In genomic region chr1:228463559-228464455, GRCh38 we compare ENCODE assay signal across 1 cellular context.
A peak's percentile ranks its signal among the peaks of the same experiment; 100 is the strongest.
TF ChIP-seq lines count a peak whose summit lies in the region.

No MANE protein-coding gene starts in this region.

TF ChIP-seq in A549, 52 proteins besides CTCF, POLR2A, EP300 and RAD21 (continued from another document):
- peak; percentile 41; the same call in 1 of the 2 replicates for TF ChIP-seq E2F6 (IDR thresholded peaks at IDR 0.05; ENCODE audit: borderline replicate concordance, low read depth)
